ENCODE assay signal across 39 cellular contexts in genomic region chr11:88972210-88972609, GRCh38.
"Had no signal": no experiment of that assay in that cellular context is flagged by ENCODE, and none has a peak within 500 bp of the region (broad histone marks: within the 10 kb centered on the region; RNA-seq: fewer than 3 reads in every experiment).

No MANE protein-coding gene starts in this region.

- H3K27me3 ChIP-seq: adrenal gland, ascending aorta, body of pancreas, brain microvascular endothelial cell, breast epithelium, cardiac muscle cell had no signal

- H3K9me3 ChIP-seq: adrenal gland, ascending aorta, body of pancreas, breast epithelium had no signal

- H3K4me3 ChIP-seq: adrenal gland, ascending aorta, body of pancreas, breast epithelium, cardiac muscle cell had no signal

- ATAC-seq: activated naive CD4-positive, alpha-beta T cell treated with anti-CD3 and anti-CD28 coated beads, Interleukin-2, amount 50 U/mL, for 72 hours; activated naive CD8-positive, alpha-beta T cell treated with anti-CD3 and anti-CD28 coated beads, Interleukin-2, amount 50 U/mL, for 24 hours; activated T-cell treated with anti-CD3 and anti-CD28 coated beads, Interleukin-2, amount 50 U/mL, for 4 hours; activated T-cell treated with anti-CD3 and anti-CD28 coated beads, Interleukin-2, amount 50 U/mL, for 72 hours; activated T-helper 17 cell treated with anti-CD3 and anti-CD28 coated beads, Interleukin-2, amount 50 U/mL, for 72 hours; body of pancreas had no signal

- H3K4me3 Mint-ChIP-seq: activated naive CD4-positive, alpha-beta T cell treated with anti-CD3 and anti-CD28 coated beads for 36 hours; activated naive CD4-positive, alpha-beta T cell treated with anti-CD3 and anti-CD28 coated beads, Interleukin-2, amount 10 ng/mL, durations not matched to agents 7 days and 5 days; activated naive CD4-positive, alpha-beta T cell treated with anti-CD3 and anti-CD28 coated beads, Interleukin-2, amount 50 U/mL, for 24 hours; activated naive CD8-positive, alpha-beta T cell; activated naive CD8-positive, alpha-beta T cell treated with anti-CD3 and anti-CD28 coated beads for 36 hours; activated naive CD8-positive, alpha-beta T cell treated with anti-CD3 and anti-CD28 coated beads, Interleukin-2, amount 10 ng/mL, durations not matched to agents 7 days and 5 days; activated naive CD8-positive, alpha-beta T cell treated with anti-CD3 and anti-CD28 coated beads, Interleukin-2, amount 50 U/mL, for 24 hours; activated T-cell treated with anti-CD3 and anti-CD28 coated beads, Interleukin-2, amount 50 U/mL, for 24 hours; activated T-cell treated with anti-CD3 and anti-CD28 coated beads, Interleukin-2, amount 50 U/mL, for 4 hours; activated T-cell treated with anti-CD3 and anti-CD28 coated beads, Interleukin-2, amount 50 U/mL, for 72 hours; activated T-helper 1 cell treated with anti-CD3 and anti-CD28 coated beads, Interleukin-12 subunit alpha, Interleukin-12 subunit beta, Interleukin-2, Interleukin-4 antibody, amounts not matched to agents 30 ng/mL and 10 ng/mL and 1 ng/mL, durations not matched to agents 14 hours and 24 hours and 36 hours; activated T-helper 17 cell treated with anti-CD3 and anti-CD28 coated beads, Interleukin-2, amount 50 U/mL, for 72 hours; brain; central memory CD8-positive, alpha-beta T cell had no signal

- H3K27ac ChIP-seq: adrenal gland, ascending aorta, body of pancreas, brain microvascular endothelial cell, breast epithelium, cardiac muscle cell had no signal

- H3K27me3 Mint-ChIP-seq: activated naive CD4-positive, alpha-beta T cell treated with anti-CD3 and anti-CD28 coated beads, Interleukin-2, amount 10 ng/mL, durations not matched to agents 7 days and 5 days; activated naive CD4-positive, alpha-beta T cell treated with anti-CD3 and anti-CD28 coated beads, Interleukin-2, amount 50 U/mL, for 24 hours; activated naive CD8-positive, alpha-beta T cell; activated naive CD8-positive, alpha-beta T cell treated with anti-CD3 and anti-CD28 coated beads for 36 hours; activated naive CD8-positive, alpha-beta T cell treated with anti-CD3 and anti-CD28 coated beads, Interleukin-2, amount 10 ng/mL, durations not matched to agents 7 days and 5 days; activated naive CD8-positive, alpha-beta T cell treated with anti-CD3 and anti-CD28 coated beads, Interleukin-2, amount 50 U/mL, for 24 hours; activated T-cell treated with anti-CD3 and anti-CD28 coated beads, Interleukin-2, amount 50 U/mL, for 24 hours; activated T-helper 17 cell treated with anti-CD3 and anti-CD28 coated beads, Interleukin-2, amount 50 U/mL, for 72 hours; brain; central memory CD8-positive, alpha-beta T cell had no signal

- DNase-seq: activated effector memory CD4-positive, alpha-beta T cell treated with anti-CD3 and anti-CD28 coated beads, Interleukin-2, amount 50 U/mL, for 16 hours; activated effector memory CD4-positive, alpha-beta T cell treated with Interleukin-2 at 50 U/mL for 16 hours; activated gamma-delta T cell; activated gamma-delta T cell treated with Interleukin-2 at 50 U/mL for 16 hours; activated naive CD4-positive, alpha-beta T cell; activated naive CD4-positive, alpha-beta T cell treated with anti-CD3 and anti-CD28 coated beads for 36 hours; activated naive CD4-positive, alpha-beta T cell treated with anti-CD3 and anti-CD28 coated beads, Interleukin-2, amount 10 ng/mL, durations not matched to agents 7 days and 5 days; activated naive CD4-positive, alpha-beta T cell treated with anti-CD3 and anti-CD28 coated beads, Interleukin-2, amount 50 U/mL, for 16 hours; activated naive CD4-positive, alpha-beta T cell treated with Interleukin-2 at 50 U/mL for 16 hours; activated naive CD8-positive, alpha-beta T cell treated with anti-CD3 and anti-CD28 coated beads for 36 hours; activated naive CD8-positive, alpha-beta T cell treated with anti-CD3 and anti-CD28 coated beads, Interleukin-2, amount 10 ng/mL, durations not matched to agents 7 days and 5 days; activated naive CD8-positive, alpha-beta T cell treated with anti-CD3 and anti-CD28 coated beads, Interleukin-2, amount 50 U/mL, for 24 hours; activated T-cell treated with anti-CD3 and anti-CD28 coated beads, Interleukin-2, amount 50 U/mL, for 24 hours; activated T-cell treated with anti-CD3 and anti-CD28 coated beads, Interleukin-2, amount 50 U/mL, for 4 hours; activated T-cell treated with anti-CD3 and anti-CD28 coated beads, Interleukin-2, amount 50 U/mL, for 48 hours; activated T-cell treated with anti-CD3 and anti-CD28 coated beads, Interleukin-2, amount 50 U/mL, for 72 hours; adrenal gland; amniotic stem cell; amygdala; anterior cingulate cortex; aorta; body of pancreas; brain microvascular endothelial cell; caudate nucleus; central memory CD4-positive, alpha-beta T cell; cerebellar nuclear complex had no signal

- H3K36me3 ChIP-seq: adrenal gland, ascending aorta, brain microvascular endothelial cell, breast epithelium, cardiac muscle cell had no signal

- H3K9me3 Mint-ChIP-seq: activated naive CD4-positive, alpha-beta T cell treated with anti-CD3 and anti-CD28 coated beads for 36 hours; activated naive CD4-positive, alpha-beta T cell treated with anti-CD3 and anti-CD28 coated beads, Interleukin-2, amount 10 ng/mL, durations not matched to agents 7 days and 5 days; activated naive CD4-positive, alpha-beta T cell treated with anti-CD3 and anti-CD28 coated beads, Interleukin-2, amount 50 U/mL, for 24 hours; activated naive CD8-positive, alpha-beta T cell treated with anti-CD3 and anti-CD28 coated beads, Interleukin-2, amount 10 ng/mL, durations not matched to agents 7 days and 5 days; activated naive CD8-positive, alpha-beta T cell treated with anti-CD3 and anti-CD28 coated beads, Interleukin-2, amount 50 U/mL, for 24 hours; activated T-cell treated with anti-CD3 and anti-CD28 coated beads, Interleukin-2, amount 50 U/mL, for 4 hours; activated T-helper 1 cell treated with anti-CD3 and anti-CD28 coated beads, Interleukin-12 subunit alpha, Interleukin-12 subunit beta, Interleukin-2, Interleukin-4 antibody, amounts not matched to agents 30 ng/mL and 10 ng/mL and 1 ng/mL, durations not matched to agents 14 hours and 24 hours and 36 hours; activated T-helper 2 cell treated with anti-CD3 and anti-CD28 coated beads, Interferon-gamma antibody, Interleukin-2, Interleukin-4, amounts not matched to agents 10 μg/mL and 5 μg/mL and 100 μg/mL, durations not matched to agents 14 hours and 24 hours and 36 hours had no signal

- H3K4me1 ChIP-seq: adrenal gland, ascending aorta, body of pancreas, breast epithelium had no signal

- H3K27ac Mint-ChIP-seq: activated naive CD4-positive, alpha-beta T cell treated with anti-CD3 and anti-CD28 coated beads for 36 hours; activated naive CD4-positive, alpha-beta T cell treated with anti-CD3 and anti-CD28 coated beads, Interleukin-2, amount 10 ng/mL, durations not matched to agents 7 days and 5 days; activated naive CD4-positive, alpha-beta T cell treated with anti-CD3 and anti-CD28 coated beads, Interleukin-2, amount 50 U/mL, for 24 hours; activated naive CD4-positive, alpha-beta T cell treated with anti-CD3 and anti-CD28 coated beads, Interleukin-2, amount 50 U/mL, for 72 hours; activated naive CD8-positive, alpha-beta T cell; activated naive CD8-positive, alpha-beta T cell treated with anti-CD3 and anti-CD28 coated beads for 36 hours; activated naive CD8-positive, alpha-beta T cell treated with anti-CD3 and anti-CD28 coated beads, Interleukin-2, amount 10 ng/mL, durations not matched to agents 7 days and 5 days; activated naive CD8-positive, alpha-beta T cell treated with anti-CD3 and anti-CD28 coated beads, Interleukin-2, amount 50 U/mL, for 24 hours; activated T-cell treated with anti-CD3 and anti-CD28 coated beads, Interleukin-2, amount 50 U/mL, for 24 hours; activated T-cell treated with anti-CD3 and anti-CD28 coated beads, Interleukin-2, amount 50 U/mL, for 72 hours; activated T-helper 1 cell treated with anti-CD3 and anti-CD28 coated beads, Interleukin-12 subunit alpha, Interleukin-12 subunit beta, Interleukin-2, Interleukin-4 antibody, amounts not matched to agents 30 ng/mL and 10 ng/mL and 1 ng/mL, durations not matched to agents 14 hours and 24 hours and 36 hours; activated T-helper 17 cell treated with anti-CD3 and anti-CD28 coated beads, Interleukin-2, amount 50 U/mL, for 72 hours; activated T-helper 2 cell treated with anti-CD3 and anti-CD28 coated beads, Interferon-gamma antibody, Interleukin-2, Interleukin-4, amounts not matched to agents 10 μg/mL and 5 μg/mL and 100 μg/mL, durations not matched to agents 14 hours and 24 hours and 36 hours; brain had no signal

- H3K36me3 Mint-ChIP-seq: activated naive CD4-positive, alpha-beta T cell treated with anti-CD3 and anti-CD28 coated beads, Interleukin-2, amount 10 ng/mL, durations not matched to agents 7 days and 5 days; activated naive CD4-positive, alpha-beta T cell treated with anti-CD3 and anti-CD28 coated beads, Interleukin-2, amount 50 U/mL, for 24 hours; activated naive CD4-positive, alpha-beta T cell treated with anti-CD3 and anti-CD28 coated beads, Interleukin-2, amount 50 U/mL, for 72 hours; activated naive CD8-positive, alpha-beta T cell; activated naive CD8-positive, alpha-beta T cell treated with anti-CD3 and anti-CD28 coated beads for 36 hours; activated naive CD8-positive, alpha-beta T cell treated with anti-CD3 and anti-CD28 coated beads, Interleukin-2, amount 10 ng/mL, durations not matched to agents 7 days and 5 days; brain had no signal

- FAIRE-seq: astrocyte, bronchial epithelial cell had no signal

- H3K4me1 Mint-ChIP-seq: activated naive CD4-positive, alpha-beta T cell treated with anti-CD3 and anti-CD28 coated beads, Interleukin-2, amount 10 ng/mL, durations not matched to agents 7 days and 5 days; activated naive CD4-positive, alpha-beta T cell treated with anti-CD3 and anti-CD28 coated beads, Interleukin-2, amount 50 U/mL, for 24 hours; activated naive CD8-positive, alpha-beta T cell treated with anti-CD3 and anti-CD28 coated beads for 36 hours; activated naive CD8-positive, alpha-beta T cell treated with anti-CD3 and anti-CD28 coated beads, Interleukin-2, amount 10 ng/mL, durations not matched to agents 7 days and 5 days; activated naive CD8-positive, alpha-beta T cell treated with anti-CD3 and anti-CD28 coated beads, Interleukin-2, amount 50 U/mL, for 24 hours; activated T-helper 17 cell treated with anti-CD3 and anti-CD28 coated beads, Interleukin-2, amount 50 U/mL, for 72 hours; brain; central memory CD8-positive, alpha-beta T cell had no signal
